1 cellular context compared by ENCODE assay signal in genomic region chr9:22514866-22515265, GRCh38.
TF ChIP-seq lines count a peak whose summit lies in the region.

No MANE protein-coding gene starts in this region.

TF ChIP-seq in HepG2, 621 proteins besides CTCF, POLR2A, EP300 and RAD21 (continued from another document):
- no peak for TF ChIP-seq SKIL (CRISPR knock-in tag; IDR thresholded peaks at IDR 0.05; ENCODE audit: borderline replicate concordance)
- TF ChIP-seq LCORL (IDR thresholded peaks at IDR 0.05) = no peak
- TF ChIP-seq LCORL (CRISPR knock-in tag; IDR thresholded peaks at IDR 0.05) = no peak
- TF ChIP-seq TBL1XR1 (IDR thresholded peaks at IDR 0.05; ENCODE audit: borderline replicate concordance, low read length, partially characterized antibody) = no peak
- TF ChIP-seq ZNF639 (CRISPR knock-in tag; conservative IDR thresholded peaks at IDR 0.05) = no peak
- TF ChIP-seq SRSF1 (optimal IDR thresholded peaks at IDR 0.05; ENCODE audit: low read depth, low read length) = no peak
- TF ChIP-seq ZBTB1 (CRISPR knock-in tag; IDR thresholded peaks at IDR 0.05; ENCODE audit: borderline replicate concordance) = no peak
- TF ChIP-seq ZNF441 (CRISPR knock-in tag; IDR thresholded peaks at IDR 0.05; ENCODE audit: borderline replicate concordance) = no peak
- no peak for TF ChIP-seq GFI1 (CRISPR knock-in tag; IDR thresholded peaks at IDR 0.05; ENCODE audit: borderline replicate concordance)
- no peak for TF ChIP-seq KLF6 (CRISPR knock-in tag; IDR thresholded peaks at IDR 0.05)
TF ChIP-seq in HepG2: peak in this region for 0.
